In genomic region chr16:49858200-49859129, GRCh38 we compare ENCODE assay signal across 8 cellular contexts. TPM values are rescaled to one million over a fixed set of nuclear protein-coding genes. Genes with fewer than 3 reads are reported as not detected.
A peak's percentile ranks its signal among the peaks of the same experiment; 100 is the strongest.
DNase-seq lines count a peak whose midpoint lies in the region; ATAC-seq and TF ChIP-seq lines count a peak whose summit lies in the region.

No MANE protein-coding gene starts in this region.

- no peak overlapping the region for H2AFZ ChIP-seq in H9 (ENCODE audit: low read length)
- peak overlapping the region; percentile 87 for H2AFZ ChIP-seq in neuronal stem cell (ENCODE audit: low read length)

- no peak overlapping the region for H2BK12ac ChIP-seq in H9 (ENCODE audit: insufficient read length, low read depth, low read length)
- peak overlapping the region; percentile 90 for H2BK12ac ChIP-seq in neuronal stem cell (ENCODE audit: low read length)

- TF ChIP-seq CTCF in H9 (conservative IDR thresholded peaks at IDR 0.05) (no peak), foreskin fibroblast (IDR thresholded peaks at IDR 0.05; ENCODE audit: low read depth, low read length) (no peak), vagina (IDR thresholded peaks at IDR 0.05) (no peak), natural killer cell (IDR thresholded peaks at IDR 0.05) (no peak)

- H3K4me1 Mint-ChIP-seq in H9 (peaks cover 22 to 24% of the 10 kb centered on the region in 2 experiments), natural killer cell (peaks cover 0 to 5% of the 10 kb centered on the region in 2 donors)

- H2AK5ac ChIP-seq in H9 (ENCODE audit: insufficient read length, low read length) (no peak overlapping the region), neuronal stem cell (ENCODE audit: low read depth, low read length) (peak overlapping the region; percentile 75)

- H3K4me1 ChIP-seq in H9 (ENCODE audit: insufficient read depth, low read length) (no peaks in the 10 kb centered on the region), neuronal stem cell (ENCODE audit: control insufficient read depth in 2 of 2, insufficient read depth in 1 of 2, low read depth in 1 of 2, low read length in 2 of 2) (peaks cover 9 to 24% of the 10 kb centered on the region in 2 donors), vagina (peaks cover 14% of the 10 kb centered on the region)

- peaks cover 7% of the 10 kb centered on the region; the same call in 1 of the 2 replicates for H3K79me2 ChIP-seq in H9 (ENCODE audit: insufficient read depth, low read length)

- H2BK120ac ChIP-seq in H9 (ENCODE audit: low read depth, low read length, poor library complexity, severe bottlenecking) (no peak overlapping the region), neuronal stem cell (ENCODE audit: low read depth, low read length) (peak overlapping the region; percentile 97)

- no peak overlapping the region for H3K56ac ChIP-seq in H9 (ENCODE audit: insufficient read length, low read depth, low read length)

- no peak overlapping the region for H4K5ac ChIP-seq in H9 (ENCODE audit: insufficient read length, low read depth, low read length)

- ATAC-seq in GM21515 (IDR thresholded peaks at IDR 0.05; ENCODE audit: unreplicated experiment) (no peak), natural killer cell (no peak)

- H3K9ac ChIP-seq in H9 (ENCODE audit: extremely low read depth, insufficient read length, low read length) (no peak overlapping the region), neuronal stem cell (ENCODE audit: low read depth, low read length, poor library complexity) (peak overlapping the region; percentile 90)

- H2BK15ac ChIP-seq in H9 (ENCODE audit: low read depth, low read length) (no peak overlapping the region), neuronal stem cell (ENCODE audit: low read length) (peak overlapping the region; percentile 92)

- H4K91ac ChIP-seq in H9 (ENCODE audit: insufficient read length, low read depth, low read length) (no peak overlapping the region), neuronal stem cell (ENCODE audit: low read depth, low read length, poor library complexity) (no peak overlapping the region)

- H4K20me1 ChIP-seq in H9 (ENCODE audit: control insufficient read depth, insufficient read depth, insufficient read length): no peaks in the 10 kb centered on the region

- H3K23me2 ChIP-seq in H9 (ENCODE audit: insufficient read length, low read depth, low read length, poor library complexity, severe bottlenecking): peaks cover 23% of the 10 kb centered on the region

- H3K4me3 ChIP-seq in foreskin fibroblast (ENCODE audit: low read depth in 1 of 2, low read length in 2 of 2): peak overlapping the region; percentile 19 to 49
- H3K4me3 ChIP-seq in neuronal stem cell (ENCODE audit: low read length in 2 of 2): peak overlapping the region; percentile 66 to 84
- H3K4me3 ChIP-seq in vagina: peak overlapping the region; percentile 53 to 92

- no peak overlapping the region for H3K27ac ChIP-seq in H9 (ENCODE audit: insufficient read length, low read depth, low read length)
- no peak overlapping the region for H3K27ac ChIP-seq in neuronal stem cell (replicated peaks; ENCODE audit: low read length)
- H3K27ac ChIP-seq in vagina: peak overlapping the region; percentile 87

- intact Hi-C loops in vagina (cut with DNase I) (loop anchor here (5.0 to 10.0 kb wide), 3 partner anchors 124 to 366 kb away; no protein-coding TSS in a partner anchor), natural killer cell (cut with micrococcal nuclease) (loop anchor here (5.0 kb wide), 1 partner anchor 949 kb away; no protein-coding TSS in a partner anchor)

- H3K23ac ChIP-seq in H9 (ENCODE audit: insufficient read length, low read depth, low read length) (no peak overlapping the region), neuronal stem cell (ENCODE audit: low read depth, low read length, poor library complexity) (peak overlapping the region; percentile 85)

- H3K9me3 ChIP-seq in H9 (ENCODE audit: control insufficient read depth, low read depth, low read length) (no peaks in the 10 kb centered on the region), neuronal stem cell (replicated peaks in 1 of 2; ENCODE audit: control insufficient read depth in 2 of 2, insufficient read depth in 1 of 2, low read depth in 1 of 2, low read length in 2 of 2) (no peaks in the 10 kb centered on the region), vagina (no peaks in the 10 kb centered on the region)

- no peak overlapping the region for H2BK20ac ChIP-seq in H9 (ENCODE audit: low read depth, low read length, poor library complexity, severe bottlenecking)

- H3K14ac ChIP-seq in H9 (ENCODE audit: insufficient read depth, low read length) (no peak overlapping the region; the same call in 1 of the 2 replicates), neuronal stem cell (ENCODE audit: low read length) (peak overlapping the region; percentile 56)

- H3K18ac ChIP-seq in H9 (ENCODE audit: insufficient read length, low read depth, low read length) (no peak overlapping the region), neuronal stem cell (ENCODE audit: low read length) (peak overlapping the region; percentile 97)

- H3K27ac Mint-ChIP-seq in H9: no peak overlapping the region; a peak in 1 of 7 replicates
- H3K27ac Mint-ChIP-seq in natural killer cell: no peak overlapping the region

- H4K8ac ChIP-seq in H9 (replicated peaks; ENCODE audit: insufficient read length, low read depth, low read length): no peak overlapping the region
- no peak overlapping the region for H4K8ac ChIP-seq in neuronal stem cell (ENCODE audit: low read depth, low read length)

- H3K27me3 Mint-ChIP-seq in H9 (ENCODE audit: low read depth): peaks cover 46% of the 10 kb centered on the region
- peaks cover 14 to 25% of the 10 kb centered on the region in 2 donors for H3K27me3 Mint-ChIP-seq in natural killer cell (ENCODE audit: low read depth in 2 of 2)

- no peak overlapping the region for H3T11ph ChIP-seq in H9 (ENCODE audit: low read length)

- H3K4me2 ChIP-seq in H9 (ENCODE audit: insufficient read depth, insufficient read length, low read length) (peak overlapping the region; percentile 39), neuronal stem cell (ENCODE audit: insufficient read depth, low read length, poor library complexity, severe bottlenecking) (peak overlapping the region; percentile 89)

- H3K9me3 Mint-ChIP-seq in H9: no peaks in the 10 kb centered on the region
- H3K9me3 Mint-ChIP-seq in natural killer cell: no peaks in the 10 kb centered on the region

- H2BK5ac ChIP-seq in H9 (ENCODE audit: insufficient read length, low read length): no peak overlapping the region
- peak overlapping the region; percentile 94 for H2BK5ac ChIP-seq in neuronal stem cell (ENCODE audit: low read length)

- H3K4ac ChIP-seq in H9 (ENCODE audit: low read depth, low read length) (no peak overlapping the region), neuronal stem cell (ENCODE audit: low read length) (no peak overlapping the region)

- H3K79me1 ChIP-seq in H9 (ENCODE audit: insufficient read depth, low read depth, low read length, poor library complexity, severe bottlenecking) (no peaks in the 10 kb centered on the region), neuronal stem cell (ENCODE audit: low read depth, low read length) (peaks cover 6% of the 10 kb centered on the region)

- WGBS in H9 (ENCODE audit: extremely low coverage, insufficient read length, low lambda C conversion rate): no CpG with 5 or more reads among the region's 90 CpGs
- no CpG with 5 or more reads among the region's 90 CpGs for WGBS in neuronal stem cell (ENCODE audit: extremely low coverage in 2 of 2, insufficient read length in 2 of 2, insufficient replicate concordance in 1 of 2), 2 donors

- H3K36me3 Mint-ChIP-seq in H9 (ENCODE audit: insufficient read depth in 1 of 3, low read depth in 3 of 3): peaks cover 0 to 9% (median 0%) of the 10 kb centered on the region in 3 experiments; a peak in 2 of 7 replicates
- no peaks in the 10 kb centered on the region for H3K36me3 Mint-ChIP-seq in natural killer cell

- peaks cover 2% of the 10 kb centered on the region; the same call in 1 of the 2 replicates for H3K27me3 ChIP-seq in H9 (ENCODE audit: insufficient read depth, low read length)
- H3K27me3 ChIP-seq in neuronal stem cell (ENCODE audit: control insufficient read depth in 3 of 3, insufficient read depth in 3 of 3, low read depth in 1 of 3, low read length in 3 of 3): peaks cover 0 to 22% (median 2%) of the 10 kb centered on the region in 3 experiments
- H3K27me3 ChIP-seq in vagina: no peaks in the 10 kb centered on the region

- H3K36me3 ChIP-seq in neuronal stem cell (replicated peaks in 1 of 2; ENCODE audit: control insufficient read depth in 2 of 2, insufficient read depth in 2 of 2, low read length in 2 of 2) (peaks cover 0 to 7% of the 10 kb centered on the region in 2 donors), vagina (no peaks in the 10 kb centered on the region)

- H3K4me3 Mint-ChIP-seq in H9: peak overlapping the region; percentile 51 to 76
- no peak overlapping the region for H3K4me3 Mint-ChIP-seq in natural killer cell

- DNase-seq in H9 (peak; percentile 67), foreskin fibroblast (peak; percentile 43 to 67), neuronal stem cell (ENCODE audit: low spot score) (peak; percentile 58), vagina (ENCODE audit: extremely low spot score in 2 of 2) (no peak), MV-4-11 (lab: John Stamatoyannopoulos, UW) (no peak), natural killer cell (no peak)
- DNase-seq in activated CD8-positive, alpha-beta memory T cell treated with anti-CD3 and anti-CD28 coated beads for 4 hours (ENCODE audit: low read depth in 2 of 2): peak; percentile 14 to 16

- no peak for TF ChIP-seq POLR2A in vagina (IDR thresholded peaks at IDR 0.05)

RNA-seq across cellular contexts. Expression of gene ZNF423, which starts 2.6 kb away (rescaled TPM):
- total RNA-seq in H9 (2021): 51.5 and 54.0 TPM in 2 replicates
- polyA plus RNA-seq in neuronal stem cell (2013, experiment 1 of 2): 27.7 TPM
- 27.1 TPM for polyA plus RNA-seq in neuronal stem cell (2013, experiment 2 of 2)
- 10.3 TPM for total RNA-seq in vagina
- total RNA-seq in natural killer cell: not detected

Comparison
In these comparisons a context has a peak if more than half of its experiments do, and no peak if none do; other contexts are left out.
1. DNase-seq: peak in H9 (single experiment), activated CD8-positive, alpha-beta memory T cell treated with anti-CD3 and anti-CD28 coated beads for 4 hours (2 of 2), foreskin fibroblast (2 of 2) and neuronal stem cell (single experiment); none in vagina (0 of 2), MV-4-11 (single experiment) and natural killer cell (single experiment).
2. RNA of gene ZNF423, which starts 2.6 kb away (total RNA-seq): 51.5 to 54.0 TPM in H9 and 10.3 TPM in vagina (single experiment); not detected in natural killer cell; every median in the first group is over 10 times any median in the second.
3. Peak in every context shown above with its lines, with median percentiles within 50 percentile points of each other: H3K4me3 ChIP-seq.